13 cellular contexts compared by ENCODE assay signal in genomic region chr5:115961413-115962238, GRCh38. TPM values are rescaled to one million over a fixed set of nuclear protein-coding genes. Genes with fewer than 3 reads are reported as not detected.
DNase-seq lines count a peak whose midpoint lies in the region; ATAC-seq and TF ChIP-seq lines count a peak whose summit lies in the region.
"Had no signal": no experiment of that assay in that cellular context is flagged by ENCODE, and none has a peak within 500 bp of the region (broad histone marks: within the 10 kb centered on the region; RNA-seq: fewer than 3 reads in every experiment).

No MANE protein-coding gene starts in this region.

- DNase-seq in AG09319 (ENCODE audit: extremely low read depth, low read depth) = peak; percentile 67
- DNase-seq in epidermal melanocyte (ENCODE audit: insufficient read length, low spot score) = peak; percentile 49
- no peak for DNase-seq in naive B cell
- no peak for DNase-seq in nucleus accumbens (lab: John Stamatoyannopoulos, UW)
- DNase-seq in NCI-H1436 treated with DMSO at 0.1 percent for 48 hours (lab: John Stamatoyannopoulos, UW) = no peak
- no peak for DNase-seq in NCI-H2171 (lab: John Stamatoyannopoulos, UW)
- DNase-seq in immature natural killer cell = no peak
- DNase-seq: activated naive CD4-positive, alpha-beta T cell treated with Interleukin-2 at 50 U/mL for 16 hours; DMS153; hippocampal formation; NCI-H1930; T-helper 2 cell had no signal

- H3K9me3 Mint-ChIP-seq in IgD-negative memory B cell (peaks cover 0 to 9% (median 3%) of the 10 kb centered on the region in 3 donors), naive B cell (peaks cover 0 to 6% (median 0%) of the 10 kb centered on the region in 7 donors), immature natural killer cell (peaks cover 0 to 5% (median 0%) of the 10 kb centered on the region in 6 donors)

- H3K4me1 Mint-ChIP-seq in IgD-negative memory B cell (peaks cover 0 to 9% (median 4%) of the 10 kb centered on the region in 3 donors), naive B cell (peaks cover 15 to 18% (median 16%) of the 10 kb centered on the region in 3 donors), immature natural killer cell (peaks cover 0 to 6% of the 10 kb centered on the region in 2 donors)

- H3K36me3 Mint-ChIP-seq in IgD-negative memory B cell (peaks cover 1% of the 10 kb centered on the region), naive B cell (peaks cover 0 to 6% of the 10 kb centered on the region in 2 donors), immature natural killer cell (peaks cover 0 to 3% (median 0%) of the 10 kb centered on the region in 3 donors)

- no peak for TF ChIP-seq CTCF in AG09319 (IDR thresholded peaks at IDR 0.05; ENCODE audit: low read depth, low read length)

- ATAC-seq in naive B cell (ENCODE audit: low read depth in 2 of 2) = peak; percentile 33 to 40

- H3K27me3 Mint-ChIP-seq in IgD-negative memory B cell (peaks cover 42% of the 10 kb centered on the region), naive B cell (peaks cover 37 to 47% (median 41%) of the 10 kb centered on the region in 3 donors), immature natural killer cell (ENCODE audit: low read depth in 3 of 3) (peaks cover 11 to 32% (median 18%) of the 10 kb centered on the region in 3 donors)

- peak overlapping the region; percentile 23 to 70 (median 34) for H3K4me3 Mint-ChIP-seq in IgD-negative memory B cell
- H3K4me3 Mint-ChIP-seq in naive B cell = peak overlapping the region; percentile 40 to 75 (median 58)
- H3K4me3 Mint-ChIP-seq in immature natural killer cell = no peak overlapping the region

- H3K27ac Mint-ChIP-seq in IgD-negative memory B cell (no peak overlapping the region), naive B cell (no peak overlapping the region), immature natural killer cell (no peak overlapping the region)

RNA-seq across cellular contexts. Expression of gene LVRN, which starts 0.6 kb away (rescaled TPM):
- polyA plus RNA-seq in IgD-negative memory B cell (not detected), naive B cell (ENCODE audit: low read depth in 6 of 6) (not detected), immature natural killer cell (not detected)

Comparison
In these comparisons a context has a peak if more than half of its experiments do, and no peak if none do; other contexts are left out.
1. DNase-seq: peak in AG09319 (single experiment) and epidermal melanocyte (single experiment); none in naive B cell (single experiment), nucleus accumbens (0 of 56), NCI-H1436 treated with DMSO at 0.1 percent for 48 hours (single experiment), NCI-H2171 (single experiment) and immature natural killer cell (0 of 3).
2. H3K4me3 Mint-ChIP-seq: peak in IgD-negative memory B cell (4 of 4) and naive B cell (8 of 8); none in immature natural killer cell (0 of 5).